ENCODE assay signal across 10 cellular contexts in the genomic region with DNA sequence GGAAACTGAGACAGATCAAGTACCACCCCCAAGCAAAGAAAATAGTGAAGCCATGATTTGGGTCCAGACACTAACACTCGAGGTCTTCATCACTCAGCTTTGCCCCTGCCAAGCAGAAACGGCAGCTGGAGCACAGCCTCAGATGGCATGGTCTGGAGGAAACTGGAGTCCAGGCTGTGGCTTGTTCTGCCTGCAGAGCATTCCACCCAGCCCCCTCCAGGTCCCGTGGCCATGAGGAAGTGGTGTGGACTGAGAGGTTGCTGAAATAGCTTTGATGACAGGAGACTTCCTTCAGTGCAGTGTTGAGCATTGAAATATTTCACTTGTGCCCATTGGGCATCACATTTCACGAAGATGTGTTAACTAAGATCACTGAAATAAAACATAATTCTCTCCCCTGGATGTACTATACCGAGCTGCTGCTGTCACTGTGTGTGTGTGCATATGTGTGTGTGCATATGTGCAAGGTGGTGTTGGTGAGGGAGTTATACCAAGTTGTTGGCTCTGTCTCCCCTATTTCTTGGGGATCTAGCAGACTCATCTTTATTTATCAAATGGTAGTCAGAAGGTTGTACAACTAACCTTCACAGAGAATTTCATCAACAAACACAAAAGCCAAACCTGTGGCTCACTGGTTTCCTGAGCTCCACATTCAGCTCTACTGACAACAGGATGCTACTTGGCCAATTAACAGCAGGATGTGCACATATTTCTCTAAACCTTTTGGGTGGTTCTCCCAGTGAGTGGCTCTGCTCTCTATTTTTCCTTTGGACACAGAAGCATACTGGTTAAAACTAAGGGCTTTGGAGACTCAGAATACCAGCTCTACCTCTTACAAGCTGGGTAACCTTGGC.
DNase-seq lines count a peak whose midpoint lies in the region; ATAC-seq and TF ChIP-seq lines count a peak whose summit lies in the region.
"Had no signal": no experiment of that assay in that cellular context is flagged by ENCODE, and none has a peak within 500 bp of the region (broad histone marks: within the 10 kb centered on the region; RNA-seq: fewer than 3 reads in every experiment).

No MANE protein-coding gene starts in this region.

- H3K4me1 ChIP-seq in BLaER1 treated with 17β-estradiol and CSF1 and Interleukin-3, amounts not matched to agents 10 nM and 100 nM = peaks cover 7 to 14% (median 12%) of the 10 kb centered on the region in 10 experiments; a peak in 17 of 20 replicates
- H3K4me1 ChIP-seq in MM.1S (ENCODE audit: low read length) (no peaks in the 10 kb centered on the region), neural progenitor cell (no peaks in the 10 kb centered on the region)
- H3K4me1 ChIP-seq: parathyroid adenoma had no signal

- no peaks in the 10 kb centered on the region for H3K27me3 Mint-ChIP-seq in central memory CD8-positive, alpha-beta T cell
- peaks cover 0 to 7% of the 10 kb centered on the region in 2 donors for H3K27me3 Mint-ChIP-seq in natural killer cell treated with Interleukin-12 subunit alpha and Interleukin-12 subunit beta and Interleukin-15 and Interleukin-18, amount 100 ng/mL, for 72 hours
- H3K27me3 Mint-ChIP-seq in neural progenitor cell (ENCODE audit: insufficient read depth, low read depth) = no peaks in the 10 kb centered on the region

- DNase-seq in MM.1S = peak; percentile 18
- DNase-seq in central memory CD8-positive, alpha-beta T cell (ENCODE audit: low spot score in 2 of 2) = no peak
- DNase-seq in natural killer cell treated with Interleukin-12 subunit alpha and Interleukin-12 subunit beta and Interleukin-15 and Interleukin-18, amount 100 ng/mL, for 72 hours (ENCODE audit: low spot score) = no peak
- no peak for DNase-seq in neural progenitor cell (ENCODE audit: low spot score)
- DNase-seq in GM13977 (ENCODE audit: low spot score) = no peak
- no peak for DNase-seq in DMS153 treated with DMSO at 0.1 percent for 48 hours (lab: John Stamatoyannopoulos, UW; ENCODE audit: unreplicated experiment)
- DNase-seq: NCI-H526 had no signal

- 0 out of 22 replicates have a peak overlapping the region, but pooled peaks of 1 of the 11 experiments have one; percentile 1 for H3K27ac ChIP-seq in BLaER1 treated with 17β-estradiol and CSF1 and Interleukin-3, amounts not matched to agents 10 nM and 100 nM
- no peak overlapping the region for H3K27ac ChIP-seq in MM.1S (ENCODE audit: low read length)
- no peak overlapping the region for H3K27ac ChIP-seq in neural progenitor cell
- H3K27ac ChIP-seq: parathyroid adenoma had no signal

- H4K20me1 ChIP-seq in BLaER1 treated with 17β-estradiol and CSF1 and Interleukin-3, amounts not matched to agents 10 nM and 100 nM = no peaks in the 10 kb centered on the region
- H4K20me1 ChIP-seq in MM.1S (ENCODE audit: insufficient read depth, low read length) (no peaks in the 10 kb centered on the region), neural progenitor cell (ENCODE audit: low read depth) (no peaks in the 10 kb centered on the region)

- H3K9me3 ChIP-seq in BLaER1 treated with 17β-estradiol and CSF1 and Interleukin-3, amounts not matched to agents 10 nM and 100 nM (replicated peaks in 1 of 11) = peaks cover 0 to 8% (median 0%) of the 10 kb centered on the region in 11 experiments; a peak in 4 of 22 replicates
- H3K9me3 ChIP-seq in MM.1S (replicated peaks; ENCODE audit: insufficient read depth, low read length) = no peaks in the 10 kb centered on the region
- H3K9me3 ChIP-seq in neural progenitor cell (ENCODE audit: low read depth) = no peaks in the 10 kb centered on the region

- H3K27ac Mint-ChIP-seq in central memory CD8-positive, alpha-beta T cell (ENCODE audit: low read depth) = no peak overlapping the region
- no peak overlapping the region for H3K27ac Mint-ChIP-seq in natural killer cell treated with Interleukin-12 subunit alpha and Interleukin-12 subunit beta and Interleukin-15 and Interleukin-18, amount 100 ng/mL, for 72 hours
- H3K27ac Mint-ChIP-seq in neural progenitor cell = no peak overlapping the region

- peaks cover 5% of the 10 kb centered on the region for H3K9me3 Mint-ChIP-seq in central memory CD8-positive, alpha-beta T cell
- H3K9me3 Mint-ChIP-seq in natural killer cell treated with Interleukin-12 subunit alpha and Interleukin-12 subunit beta and Interleukin-15 and Interleukin-18, amount 100 ng/mL, for 72 hours = peaks cover 2% of the 10 kb centered on the region
- peaks cover 12% of the 10 kb centered on the region for H3K9me3 Mint-ChIP-seq in neural progenitor cell

- no peaks in the 10 kb centered on the region for H3K4me1 Mint-ChIP-seq in central memory CD8-positive, alpha-beta T cell
- H3K4me1 Mint-ChIP-seq in natural killer cell treated with Interleukin-12 subunit alpha and Interleukin-12 subunit beta and Interleukin-15 and Interleukin-18, amount 100 ng/mL, for 72 hours (ENCODE audit: low read depth in 2 of 2) = no peaks in the 10 kb centered on the region
- peaks cover 2% of the 10 kb centered on the region for H3K4me1 Mint-ChIP-seq in neural progenitor cell

- no peaks in the 10 kb centered on the region for H3K27me3 ChIP-seq in BLaER1 treated with 17β-estradiol and CSF1 and Interleukin-3, amounts not matched to agents 10 nM and 100 nM
- H3K27me3 ChIP-seq in MM.1S (replicated peaks; ENCODE audit: insufficient read depth, low read length) (no peaks in the 10 kb centered on the region), neural progenitor cell (no peaks in the 10 kb centered on the region)

- no peaks in the 10 kb centered on the region for H3K9me2 ChIP-seq in MM.1S (replicated peaks; ENCODE audit: insufficient read depth, low read length)

- no peaks in the 10 kb centered on the region for H3F3A ChIP-seq in MM.1S (ENCODE audit: insufficient read depth, low read length)
- H3F3A ChIP-seq in neural progenitor cell (ENCODE audit: low read depth) = no peaks in the 10 kb centered on the region

- H2AFZ ChIP-seq in MM.1S (ENCODE audit: low read length) (no peak overlapping the region), neural progenitor cell (replicated peaks) (no peak overlapping the region)
- H2AFZ ChIP-seq: parathyroid adenoma had no signal

- no peak overlapping the region for H3K4me3 Mint-ChIP-seq in central memory CD8-positive, alpha-beta T cell
- H3K4me3 Mint-ChIP-seq in natural killer cell treated with Interleukin-12 subunit alpha and Interleukin-12 subunit beta and Interleukin-15 and Interleukin-18, amount 100 ng/mL, for 72 hours = no peak overlapping the region
- no peak overlapping the region for H3K4me3 Mint-ChIP-seq in neural progenitor cell

- no peak overlapping the region for H3K4me3 ChIP-seq in BLaER1 treated with 17β-estradiol and CSF1 and Interleukin-3, amounts not matched to agents 10 nM and 100 nM
- H3K4me3 ChIP-seq in MM.1S (ENCODE audit: low read length) (no peak overlapping the region), neural progenitor cell (no peak overlapping the region)

- H3K36me3 ChIP-seq in BLaER1 treated with 17β-estradiol and CSF1 and Interleukin-3, amounts not matched to agents 10 nM and 100 nM = no peaks in the 10 kb centered on the region
- H3K36me3 ChIP-seq in MM.1S (replicated peaks; ENCODE audit: insufficient read depth, low read length) (no peaks in the 10 kb centered on the region), neural progenitor cell (no peaks in the 10 kb centered on the region)

- no peak overlapping the region for H3K9ac ChIP-seq in BLaER1 treated with 17β-estradiol and CSF1 and Interleukin-3, amounts not matched to agents 10 nM and 100 nM
- H3K9ac ChIP-seq in MM.1S (ENCODE audit: low read length) (no peak overlapping the region), neural progenitor cell (no peak overlapping the region)
- H3K9ac ChIP-seq: parathyroid adenoma had no signal

- ATAC-seq in central memory CD8-positive, alpha-beta T cell (replicated peaks; ENCODE audit: extremely low read depth, poor library complexity, severe bottlenecking) = peak; percentile 53
- peak; percentile 66 to 74 for ATAC-seq in natural killer cell treated with Interleukin-12 subunit alpha and Interleukin-12 subunit beta and Interleukin-15 and Interleukin-18, amount 100 ng/mL, for 72 hours
- no peak for ATAC-seq in HG03095 (IDR thresholded peaks at IDR 0.05; ENCODE audit: unreplicated experiment)

- no peaks in the 10 kb centered on the region for H3K36me3 Mint-ChIP-seq in central memory CD8-positive, alpha-beta T cell (ENCODE audit: insufficient read depth)
- peaks cover 6% of the 10 kb centered on the region for H3K36me3 Mint-ChIP-seq in natural killer cell treated with Interleukin-12 subunit alpha and Interleukin-12 subunit beta and Interleukin-15 and Interleukin-18, amount 100 ng/mL, for 72 hours
- peaks cover 2% of the 10 kb centered on the region for H3K36me3 Mint-ChIP-seq in neural progenitor cell

- TF ChIP-seq CTCF in MM.1S (IDR thresholded peaks at IDR 0.05; ENCODE audit: low read length) (no peak), neural progenitor cell (IDR thresholded peaks at IDR 0.05) (no peak), GM13977 (IDR thresholded peaks at IDR 0.05; ENCODE audit: extremely low read depth, insufficient read depth, missing control alignments) (no peak)

- no peaks in the 10 kb centered on the region for H3K79me2 ChIP-seq in MM.1S (ENCODE audit: low read length)
- H3K79me2 ChIP-seq in neural progenitor cell (ENCODE audit: low read depth) = no peaks in the 10 kb centered on the region
- H3K79me2 ChIP-seq: parathyroid adenoma had no signal

- H3K4me2 ChIP-seq in BLaER1 treated with 17β-estradiol and CSF1 and Interleukin-3, amounts not matched to agents 10 nM and 100 nM = peak overlapping the region; percentile 18 to 60 (median 45); a peak in 19 of 22 replicates
- no peak overlapping the region for H3K4me2 ChIP-seq in MM.1S (ENCODE audit: low read depth, low read length)
- H3K4me2 ChIP-seq in neural progenitor cell = no peak overlapping the region

- in situ Hi-C loops in GM13977 (cut with MboI; ENCODE audit: low pct_unique_long_range_greater_than_20kb, low sequenced_read_pairs, unreplicated experiment) = no loop called here

Comparison
In these comparisons a context has a peak if more than half of its experiments do, and no peak if none do; other contexts are left out.
1. H3K4me2 ChIP-seq: peak in BLaER1 treated with 17β-estradiol and CSF1 and Interleukin-3, amounts not matched to agents 10 nM and 100 nM (11 of 11); none in MM.1S (single experiment) and neural progenitor cell (single experiment).